16 cellular contexts compared by ENCODE assay signal in genomic region chr13:95182570-95183285, GRCh38.
DNase-seq lines count a peak whose midpoint lies in the region; ATAC-seq and TF ChIP-seq lines count a peak whose summit lies in the region.
"Had no signal": no experiment of that assay in that cellular context is flagged by ENCODE, and none has a peak within 500 bp of the region (broad histone marks: within the 10 kb centered on the region; RNA-seq: fewer than 3 reads in every experiment).

No MANE protein-coding gene starts in this region.

- peaks cover 37% of the 10 kb centered on the region for H3K36me3 Mint-ChIP-seq in CD4-positive, alpha-beta T cell (ENCODE audit: low read depth)

- no peak overlapping the region for H3K4me3 Mint-ChIP-seq in CD4-positive, alpha-beta T cell
- H3K4me3 Mint-ChIP-seq: stimulated activated naive CD8-positive, alpha-beta T cell treated with anti-CD3 and anti-CD28 coated beads, Interleukin-15, amount 100 ng/mL, for 72 hours had no signal

- H3K4me2 ChIP-seq in trophoblast cell (ENCODE audit: low read length), result no peak overlapping the region

- POLR2A ChIA-PET in CD4-positive, alpha-beta T cell (lab: Charles Lee), result no interaction called here

- H2BK120ac ChIP-seq in trophoblast cell (ENCODE audit: insufficient read depth, low read length, poor library complexity), result no peak overlapping the region

- H3K27ac ChIP-seq in CD4-positive, alpha-beta T cell (ENCODE audit: low read depth, low read length), result no peak overlapping the region
- no peak overlapping the region for H3K27ac ChIP-seq in trophoblast cell (ENCODE audit: low read depth, low read length)
- H3K27ac ChIP-seq in body of pancreas, result no peak overlapping the region

- no peak overlapping the region for H3K9ac ChIP-seq in trophoblast cell (ENCODE audit: low read length)

- no peak overlapping the region for H4K91ac ChIP-seq in trophoblast cell (ENCODE audit: low read depth, low read length)

- H3K9me3 ChIP-seq in CD4-positive, alpha-beta T cell (ENCODE audit: control insufficient read depth, low read length), result no peaks in the 10 kb centered on the region
- H3K9me3 ChIP-seq in trophoblast cell (ENCODE audit: insufficient read depth, low read depth, low read length), result no peaks in the 10 kb centered on the region
- no peaks in the 10 kb centered on the region for H3K9me3 ChIP-seq in body of pancreas

- peak overlapping the region; percentile 93 for H3K27ac Mint-ChIP-seq in CD4-positive, alpha-beta T cell

- H2AK5ac ChIP-seq in trophoblast cell (ENCODE audit: low read length), result no peak overlapping the region

- DNase-seq in CD4-positive, alpha-beta T cell, result no peak
- DNase-seq in trophoblast cell, result no peak
- no peak for DNase-seq in HuH-7 (ENCODE audit: low spot score)
- no peak for DNase-seq in body of pancreas
- DNase-seq: activated naive CD4-positive, alpha-beta T cell treated with Interleukin-2 at 50 U/mL for 16 hours; aorta; MM.1S; NCI-H2029 treated with DMSO at 0.1 percent for 48 hours; retina; SIG-M5; stimulated activated naive CD8-positive, alpha-beta T cell treated with anti-CD3 and anti-CD28 coated beads, Interleukin-15, amount 100 ng/mL, for 72 hours had no signal

- H3K9me3 Mint-ChIP-seq in CD4-positive, alpha-beta T cell, result peaks cover 21% of the 10 kb centered on the region

- H3K14ac ChIP-seq in trophoblast cell (ENCODE audit: low read length), result no peak overlapping the region

- H3K4me1 ChIP-seq in trophoblast cell (ENCODE audit: control insufficient read depth in 1 of 2, insufficient read depth in 2 of 2, low read length in 2 of 2) (no peaks in the 10 kb centered on the region), body of pancreas (peaks cover 15% of the 10 kb centered on the region)

- no peak overlapping the region for H3K23ac ChIP-seq in trophoblast cell (ENCODE audit: low read length)

- no peaks in the 10 kb centered on the region for H3K27me3 ChIP-seq in CD4-positive, alpha-beta T cell (ENCODE audit: control insufficient read depth, insufficient read depth, low read length)
- H3K27me3 ChIP-seq in trophoblast cell (ENCODE audit: insufficient read depth, low read length) (no peaks in the 10 kb centered on the region), body of pancreas (no peaks in the 10 kb centered on the region)

- CTCF ChIA-PET in CD4-positive, alpha-beta T cell (lab: Charles Lee), result interaction anchor here (1.4 to 1.9 kb wide), 3 partner anchors 9 to 222 kb away, joined by 3 to 10 read pairs (median 6); no protein-coding TSS in a partner anchor

- H4K8ac ChIP-seq in trophoblast cell (ENCODE audit: low read depth, low read length), result no peak overlapping the region

- H3K79me1 ChIP-seq in trophoblast cell (ENCODE audit: low read length), result no peaks in the 10 kb centered on the region

- TF ChIP-seq CTCF in CD4-positive, alpha-beta T cell (IDR thresholded peaks at IDR 0.05), result no peak
- no peak for TF ChIP-seq CTCF in body of pancreas (IDR thresholded peaks at IDR 0.05)

- intact Hi-C loops in CD4-positive, alpha-beta T cell (cut with DNase I, micrococcal nuclease), result loop anchor here in 1 of 2 experiments (10.0 kb wide), 2 partner anchors 578 to 628 kb away; partner anchors contain the start of gene GPR180
- intact Hi-C loops in body of pancreas (cut with DNase I), result no loop called here

- no peak overlapping the region for H3K18ac ChIP-seq in trophoblast cell (ENCODE audit: low read length)

- H3K4me1 Mint-ChIP-seq in CD4-positive, alpha-beta T cell (ENCODE audit: low read depth), result peaks cover 86% of the 10 kb centered on the region

- no peak overlapping the region for H4K12ac ChIP-seq in trophoblast cell (ENCODE audit: low read depth, low read length)

- no peak overlapping the region for H3K4me3 ChIP-seq in trophoblast cell (ENCODE audit: low read depth, low read length)
- H3K4me3 ChIP-seq in body of pancreas, result no peak overlapping the region

- TF ChIP-seq POLR2A in body of pancreas (IDR thresholded peaks at IDR 0.05), result no peak

- H3K27me3 Mint-ChIP-seq in CD4-positive, alpha-beta T cell, result no peaks in the 10 kb centered on the region
- H3K27me3 Mint-ChIP-seq: stimulated activated naive CD8-positive, alpha-beta T cell treated with anti-CD3 and anti-CD28 coated beads, Interleukin-15, amount 100 ng/mL, for 72 hours had no signal

- no peak overlapping the region for H2AFZ ChIP-seq in trophoblast cell (ENCODE audit: insufficient read depth, low read length, poor library complexity)

- no peaks in the 10 kb centered on the region for H3K36me3 ChIP-seq in trophoblast cell (ENCODE audit: control insufficient read depth in 1 of 2, insufficient read depth in 2 of 2, low read length in 2 of 2)
- H3K36me3 ChIP-seq in body of pancreas (replicated peaks in 1 of 2; ENCODE audit: insufficient read depth in 1 of 2, low read depth in 2 of 2), result no peaks in the 10 kb centered on the region

- no peak for ATAC-seq in CD4-positive, alpha-beta T cell (ENCODE audit: poor library complexity)
- ATAC-seq in GM18868 (IDR thresholded peaks at IDR 0.05; ENCODE audit: unreplicated experiment) (peak; percentile 51), GM21619 (IDR thresholded peaks at IDR 0.05; ENCODE audit: unreplicated experiment) (peak; percentile 43), HG03378 (IDR thresholded peaks at IDR 0.05; ENCODE audit: unreplicated experiment) (peak; percentile 66), body of pancreas (no peak), HG03457 (IDR thresholded peaks at IDR 0.05; ENCODE audit: unreplicated experiment) (no peak)
- ATAC-seq: activated CD4-positive, CD25-positive, alpha-beta regulatory T cell treated with anti-CD3 and anti-CD28 coated beads, Interleukin-2, amount 50 U/mL, for 24 hours; stimulated activated naive CD8-positive, alpha-beta T cell treated with anti-CD3 and anti-CD28 coated beads, Interleukin-15, amount 100 ng/mL, for 72 hours had no signal

- no CpG with 5 or more reads among the region's 5 CpGs for WGBS in trophoblast cell (ENCODE audit: extremely low coverage, insufficient coverage, insufficient read length)
- 69 to 77% methylated on average over 5 of the region's 5 CpGs for WGBS in body of pancreas, 2 donors

- H2BK5ac ChIP-seq in trophoblast cell (ENCODE audit: low read depth, low read length, poor library complexity), result no peak overlapping the region

- no peaks in the 10 kb centered on the region for H3K79me2 ChIP-seq in trophoblast cell (ENCODE audit: control insufficient read depth, insufficient read depth, low read length, poor library complexity)

- H2BK12ac ChIP-seq in trophoblast cell (ENCODE audit: low read length), result no peak overlapping the region

- H3K4ac ChIP-seq in trophoblast cell (ENCODE audit: low read depth, low read length), result no peak overlapping the region

Comparison
In these comparisons a context has a peak if more than half of its experiments do, and no peak if none do; other contexts are left out.
1. ATAC-seq: peak in GM18868 (single experiment), GM21619 (single experiment) and HG03378 (single experiment); none in CD4-positive, alpha-beta T cell (single experiment), body of pancreas (single experiment) and HG03457 (single experiment).